1 cellular context compared by ENCODE assay signal in genomic region chr10:72204296-72204695, GRCh38.
A peak's percentile ranks its signal among the peaks of the same experiment; 100 is the strongest.
TF ChIP-seq lines count a peak whose summit lies in the region.

No MANE protein-coding gene starts in this region.

TF ChIP-seq in HEK293, 187 proteins besides CTCF, POLR2A, EP300 and RAD21 (continued from another document and continues in another):
- no peak for TF ChIP-seq ZBTB49 (tag by site-specific recombination; IDR thresholded peaks at IDR 0.05; ENCODE audit: low read depth)
- TF ChIP-seq ZFP3 (tag by site-specific recombination; IDR thresholded peaks at IDR 0.05; ENCODE audit: low read depth): no peak
- peak; percentile 20 for TF ChIP-seq ZBTB26 (tag by site-specific recombination; optimal IDR thresholded peaks at IDR 0.05)
- TF ChIP-seq ZEB2 (tag by site-specific recombination; IDR thresholded peaks at IDR 0.05): peak; percentile 100
- no peak for TF ChIP-seq HOXD13 (CRISPR knock-in tag; IDR thresholded peaks at IDR 0.05; ENCODE audit: borderline replicate concordance)
- TF ChIP-seq PRDM1 (tag by site-specific recombination; IDR thresholded peaks at IDR 0.05): no peak
- peak; percentile 92 for TF ChIP-seq KLF17 (tag by site-specific recombination; IDR thresholded peaks at IDR 0.05)
- TF ChIP-seq REPIN1 (tag by site-specific recombination; IDR thresholded peaks at IDR 0.05; ENCODE audit: low read depth): no peak
- TF ChIP-seq ZNF426 (tag by site-specific recombination; IDR thresholded peaks at IDR 0.05): no peak
- peak; percentile 68 for TF ChIP-seq SCRT2 (tag by site-specific recombination; IDR thresholded peaks at IDR 0.05)
- TF ChIP-seq, protein P1, sequence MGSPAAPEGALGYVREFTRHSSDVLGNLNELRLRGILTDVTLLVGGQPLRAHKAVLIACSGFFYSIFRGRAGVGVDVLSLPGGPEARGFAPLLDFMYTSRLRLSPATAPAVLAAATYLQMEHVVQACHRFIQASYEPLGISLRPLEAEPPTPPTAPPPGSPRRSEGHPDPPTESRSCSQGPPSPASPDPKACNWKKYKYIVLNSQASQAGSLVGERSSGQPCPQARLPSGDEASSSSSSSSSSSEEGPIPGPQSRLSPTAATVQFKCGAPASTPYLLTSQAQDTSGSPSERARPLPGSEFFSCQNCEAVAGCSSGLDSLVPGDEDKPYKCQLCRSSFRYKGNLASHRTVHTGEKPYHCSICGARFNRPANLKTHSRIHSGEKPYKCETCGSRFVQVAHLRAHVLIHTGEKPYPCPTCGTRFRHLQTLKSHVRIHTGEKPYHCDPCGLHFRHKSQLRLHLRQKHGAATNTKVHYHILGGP (tag by site-specific recombination; IDR thresholded peaks at IDR 0.05): no peak
- peak; percentile 54; the same call in 1 of the 2 replicates for TF ChIP-seq ZSCAN4 (tag by site-specific recombination; IDR thresholded peaks at IDR 0.05)
- no peak for TF ChIP-seq ZNF157 (tag by site-specific recombination; IDR thresholded peaks at IDR 0.05)
- TF ChIP-seq ZBTB10 (tag by site-specific recombination; IDR thresholded peaks at IDR 0.05): no peak
- peak; percentile 78; the same call in 1 of the 2 replicates for TF ChIP-seq ZNF449 (tag by site-specific recombination; IDR thresholded peaks at IDR 0.05)
- no peak for TF ChIP-seq KLF16 (tag by site-specific recombination; IDR thresholded peaks at IDR 0.05)
- no peak for TF ChIP-seq ZNF521 (tag by site-specific recombination; IDR thresholded peaks at IDR 0.05)
- TF ChIP-seq ZNF214 (tag by site-specific recombination; IDR thresholded peaks at IDR 0.05; ENCODE audit: borderline replicate concordance): no peak
- TF ChIP-seq ZNF324 (tag by site-specific recombination; IDR thresholded peaks at IDR 0.05): peak; percentile 95
- TF ChIP-seq YY2 (tag by site-specific recombination; IDR thresholded peaks at IDR 0.05): no peak
- peak; percentile 98 for TF ChIP-seq ZNF843 (tag by site-specific recombination; IDR thresholded peaks at IDR 0.05)
- TF ChIP-seq ZNF549 (tag by site-specific recombination; IDR thresholded peaks at IDR 0.05): no peak
- TF ChIP-seq ZNF658 (tag by site-specific recombination; IDR thresholded peaks at IDR 0.05): no peak
- TF ChIP-seq, protein P2, sequence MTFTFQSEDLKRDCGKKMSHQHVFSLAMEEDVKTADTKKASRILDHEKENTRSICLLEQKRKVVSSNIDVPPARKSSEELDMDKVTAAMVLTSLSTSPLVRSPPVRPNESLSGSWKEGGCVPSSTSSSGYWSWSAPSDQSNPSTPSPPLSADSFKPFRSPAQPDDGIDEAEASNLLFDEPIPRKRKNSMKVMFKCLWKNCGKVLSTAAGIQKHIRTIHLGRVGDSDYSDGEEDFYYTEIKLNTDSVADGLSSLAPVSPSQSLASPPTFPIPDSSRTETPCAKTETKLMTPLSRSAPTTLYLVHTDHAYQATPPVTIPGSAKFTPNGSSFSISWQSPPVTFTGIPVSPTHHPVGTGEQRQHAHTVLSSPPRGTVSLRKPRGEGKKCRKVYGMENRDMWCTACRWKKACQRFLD (tag by site-specific recombination; IDR thresholded peaks at IDR 0.05): no peak
- TF ChIP-seq, protein P3, sequence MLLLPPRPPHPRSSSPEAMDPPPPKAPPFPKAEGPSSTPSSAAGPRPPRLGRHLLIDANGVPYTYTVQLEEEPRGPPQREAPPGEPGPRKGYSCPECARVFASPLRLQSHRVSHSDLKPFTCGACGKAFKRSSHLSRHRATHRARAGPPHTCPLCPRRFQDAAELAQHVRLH (tag by site-specific recombination; IDR thresholded peaks at IDR 0.05): peak; percentile 91
- TF ChIP-seq IKZF3 (tag by site-specific recombination; IDR thresholded peaks at IDR 0.05): peak; percentile 47; the same call in 1 of the 2 replicates
- TF ChIP-seq ZNF292 (tag by site-specific recombination; IDR thresholded peaks at IDR 0.05; ENCODE audit: borderline replicate concordance, low read depth): no peak
- TF ChIP-seq ZNF558 (tag by site-specific recombination; IDR thresholded peaks at IDR 0.05): peak; percentile 88
- peak; percentile 99 for TF ChIP-seq TSHZ1 (tag by site-specific recombination; IDR thresholded peaks at IDR 0.05; ENCODE audit: borderline replicate concordance)
- peak; percentile 94 for TF ChIP-seq KLF10 (tag by site-specific recombination; IDR thresholded peaks at IDR 0.05)
- no peak for TF ChIP-seq ZNF555 (tag by site-specific recombination; conservative IDR thresholded peaks at IDR 0.05)
- no peak for TF ChIP-seq ZNF747 (tag by site-specific recombination; IDR thresholded peaks at IDR 0.05)
- TF ChIP-seq ZNF266 (tag by site-specific recombination; IDR thresholded peaks at IDR 0.05; ENCODE audit: low read depth): no peak
- no peak for TF ChIP-seq ZNF837 (tag by site-specific recombination; IDR thresholded peaks at IDR 0.05)
- peak; percentile 97 for TF ChIP-seq WT1 (tag by site-specific recombination; IDR thresholded peaks at IDR 0.05)
- TF ChIP-seq ZBTB8A (tag by site-specific recombination; IDR thresholded peaks at IDR 0.05): 0 out of 2 replicates have a peak, but pooled peaks have one; percentile 13
- peak; percentile 95 for TF ChIP-seq ZNF366 (tag by site-specific recombination; conservative IDR thresholded peaks at IDR 0.05)
- no peak for TF ChIP-seq ZNF529 (tag by site-specific recombination; IDR thresholded peaks at IDR 0.05; ENCODE audit: insufficient replicate concordance)
- TF ChIP-seq ZBTB11 (tag by site-specific recombination; conservative IDR thresholded peaks at IDR 0.05; ENCODE audit: low read depth): no peak
- TF ChIP-seq ZNF621 (tag by site-specific recombination; IDR thresholded peaks at IDR 0.05): no peak
- peak; percentile 97 for TF ChIP-seq KLF8 (tag by site-specific recombination; IDR thresholded peaks at IDR 0.05)
- TF ChIP-seq ZNF114 (tag by site-specific recombination; IDR thresholded peaks at IDR 0.05): no peak
